Comparison of ENCODE assay signal across 11 cellular contexts in genomic region chr19:45151821-45152503, GRCh38. TPM values are rescaled to one million over a fixed set of nuclear protein-coding genes. Genes with fewer than 3 reads are reported as not detected.
A peak's percentile ranks its signal among the peaks of the same experiment; 100 is the strongest.
DNase-seq lines count a peak whose midpoint lies in the region; ATAC-seq and TF ChIP-seq lines count a peak whose summit lies in the region.
"Had no signal": no experiment of that assay in that cellular context is flagged by ENCODE, and none has a peak within 500 bp of the region (broad histone marks: within the 10 kb centered on the region; RNA-seq: fewer than 3 reads in every experiment).

No MANE protein-coding gene starts in this region.

- H3K36me3 Mint-ChIP-seq in activated T-cell treated with anti-CD3 and anti-CD28 coated beads, Interleukin-2, amount 50 U/mL, for 72 hours (ENCODE audit: insufficient read depth in 2 of 2): peaks cover 3 to 6% of the 10 kb centered on the region in 2 donors
- H3K36me3 Mint-ChIP-seq in T-helper 17 cell (ENCODE audit: low read depth): no peaks in the 10 kb centered on the region

- intact Hi-C loops in lower lobe of right lung (cut with DNase I): no loop called here

- H3K4me1 Mint-ChIP-seq in activated T-cell treated with anti-CD3 and anti-CD28 coated beads, Interleukin-2, amount 50 U/mL, for 72 hours (ENCODE audit: low read depth): peaks cover 22% of the 10 kb centered on the region
- peaks cover 23% of the 10 kb centered on the region for H3K4me1 Mint-ChIP-seq in T-helper 17 cell

- H3K9me3 Mint-ChIP-seq in activated T-cell treated with anti-CD3 and anti-CD28 coated beads, Interleukin-2, amount 50 U/mL, for 72 hours: no peaks in the 10 kb centered on the region

- H3K4me1 ChIP-seq in lower lobe of right lung (peaks cover 27% of the 10 kb centered on the region), stomach smooth muscle (ENCODE audit: control insufficient read depth, insufficient read depth, low read length) (peaks cover 25% of the 10 kb centered on the region)

- no peaks in the 10 kb centered on the region for H3K36me3 ChIP-seq in lower lobe of right lung
- H3K36me3 ChIP-seq in stomach smooth muscle (ENCODE audit: control insufficient read depth in 2 of 2, insufficient read depth in 2 of 2, low read length in 2 of 2): peaks cover 0 to 2% of the 10 kb centered on the region in 2 donors

- H3K27ac ChIP-seq in lower lobe of right lung: no peak overlapping the region
- H3K27ac ChIP-seq in stomach smooth muscle (ENCODE audit: low read length): no peak overlapping the region

- H3K27ac Mint-ChIP-seq in activated T-cell treated with anti-CD3 and anti-CD28 coated beads, Interleukin-2, amount 50 U/mL, for 72 hours: no peak overlapping the region
- H3K27ac Mint-ChIP-seq in T-helper 17 cell: no peak overlapping the region
- H3K27ac Mint-ChIP-seq: progenitor cell of endocrine pancreas had no signal

- H3K9me3 ChIP-seq in T-helper 17 cell (ENCODE audit: control insufficient read depth, low read length, poor library complexity, severe bottlenecking) (no peaks in the 10 kb centered on the region), lower lobe of right lung (no peaks in the 10 kb centered on the region), stomach smooth muscle (ENCODE audit: control insufficient read depth in 2 of 2, low read length in 2 of 2) (no peaks in the 10 kb centered on the region)

- H3K9ac ChIP-seq in stomach smooth muscle (ENCODE audit: low read length in 2 of 2): no peak overlapping the region

- no peak for TF ChIP-seq CTCF in lower lobe of right lung (IDR thresholded peaks at IDR 0.05)

- peaks cover 14% of the 10 kb centered on the region for H3K27me3 Mint-ChIP-seq in activated T-cell treated with anti-CD3 and anti-CD28 coated beads, Interleukin-2, amount 50 U/mL, for 72 hours (ENCODE audit: low read depth)
- H3K27me3 Mint-ChIP-seq in T-helper 17 cell: no peaks in the 10 kb centered on the region

- ATAC-seq in activated T-cell treated with anti-CD3 and anti-CD28 coated beads, Interleukin-2, amount 50 U/mL, for 72 hours (replicated peaks in 1 of 2): no peak
- ATAC-seq in T-helper 17 cell: no peak
- no peak for ATAC-seq in lower lobe of right lung
- no peak for ATAC-seq in HG02642 (IDR thresholded peaks at IDR 0.05; ENCODE audit: poor library complexity, unreplicated experiment)

- H3K4me3 ChIP-seq in lower lobe of right lung (peak overlapping the region; percentile 41), stomach smooth muscle (ENCODE audit: low read length in 2 of 2) (peak overlapping the region; percentile 19 to 68)

- DNase-seq in activated T-cell treated with anti-CD3 and anti-CD28 coated beads, Interleukin-2, amount 50 U/mL, for 72 hours: no peak
- DNase-seq in activated T-cell treated with anti-CD3 and anti-CD28 coated beads for 4 hours: no peak
- DNase-seq in T-helper 17 cell: no peak
- DNase-seq in lower lobe of right lung: no peak
- DNase-seq in NAMALWA (ENCODE audit: low spot score): no peak
- DNase-seq in GDM1 (lab: John Stamatoyannopoulos, UW): no peak
- DNase-seq: kidney glomerular epithelial cell, NCI-H187 treated with DMSO at 0.1 percent for 48 hours had no signal

- H3K4me3 Mint-ChIP-seq in activated T-cell treated with anti-CD3 and anti-CD28 coated beads, Interleukin-2, amount 50 U/mL, for 72 hours: peak overlapping the region; percentile 82 to 85
- peak overlapping the region; percentile 63 for H3K4me3 Mint-ChIP-seq in T-helper 17 cell

- H3K27me3 ChIP-seq in lower lobe of right lung (ENCODE audit: low read depth) (peaks cover 60% of the 10 kb centered on the region), stomach smooth muscle (ENCODE audit: control insufficient read depth in 1 of 2, insufficient read depth in 2 of 2, low read length in 2 of 2) (peaks cover 40 to 44% of the 10 kb centered on the region in 2 donors)

RNA-seq across cellular contexts. Expression of gene NKPD1, which starts 8.8 kb away (rescaled TPM):
- total RNA-seq in activated T-cell treated with anti-CD3 and anti-CD28 coated beads, Interleukin-2, amount 50 U/mL, for 72 hours: under 1 TPM; 0.70 to 0.72 TPM
- total RNA-seq in T-helper 17 cell: under 1 TPM; 0.57 to 0.97 TPM
- total RNA-seq in lower lobe of right lung: not detected

RNA-seq across cellular contexts. Expression of gene TRAPPC6A, which starts 26.1 kb away (rescaled TPM):
- total RNA-seq in activated T-cell treated with anti-CD3 and anti-CD28 coated beads, Interleukin-2, amount 50 U/mL, for 72 hours: 10 to 100 TPM; 48.5 to 58.5 TPM
- total RNA-seq in T-helper 17 cell (10 to 100 TPM; 47.5 to 61.2 TPM), lower lobe of right lung (18.4 TPM)

RNA-seq across cellular contexts. Expression of gene BLOC1S3, which starts 26.6 kb away (rescaled TPM):
- 10 to 100 TPM; 16.7 to 17.7 TPM for total RNA-seq in activated T-cell treated with anti-CD3 and anti-CD28 coated beads, Interleukin-2, amount 50 U/mL, for 72 hours
- total RNA-seq in T-helper 17 cell: 10 to 100 TPM; 12.9 to 15.2 TPM
- 15.9 TPM for total RNA-seq in lower lobe of right lung

RNA-seq across cellular contexts. Expression of gene PPP1R37, which starts 59.0 kb away (rescaled TPM):
- total RNA-seq in activated T-cell treated with anti-CD3 and anti-CD28 coated beads, Interleukin-2, amount 50 U/mL, for 72 hours: 10 to 100 TPM; 11.8 to 17.3 TPM
- 10 to 100 TPM; 15.2 to 20.9 TPM for total RNA-seq in T-helper 17 cell
- total RNA-seq in lower lobe of right lung: 29.1 TPM
